Comparison of ENCODE assay signal across 13 cellular contexts in genomic region chr10:80137031-80137712, GRCh38. TPM values are rescaled to one million over a fixed set of nuclear protein-coding genes. Genes with fewer than 3 reads are reported as not detected.
DNase-seq lines count a peak whose midpoint lies in the region; ATAC-seq and TF ChIP-seq lines count a peak whose summit lies in the region.
"Had no signal": no experiment of that assay in that cellular context is flagged by ENCODE, and none has a peak within 500 bp of the region (broad histone marks: within the 10 kb centered on the region; RNA-seq: fewer than 3 reads in every experiment).

No MANE protein-coding gene starts in this region.

- H3K9me3 ChIP-seq in hepatocyte (ENCODE audit: low read depth): no peaks in the 10 kb centered on the region
- H3K9me3 ChIP-seq: Caco-2, prostate gland had no signal

- peaks cover 15% of the 10 kb centered on the region for H3K27me3 ChIP-seq in hepatocyte

- H4K20me1 ChIP-seq in hepatocyte (ENCODE audit: insufficient read depth, poor library complexity, severe bottlenecking): no peaks in the 10 kb centered on the region

- peak overlapping the region; percentile 98 for H3K27ac ChIP-seq in hepatocyte

- no peaks in the 10 kb centered on the region for H3K9me3 Mint-ChIP-seq in chondrocyte (ENCODE audit: low read depth)
- no peaks in the 10 kb centered on the region for H3K9me3 Mint-ChIP-seq in stimulated activated effector memory CD8-positive, alpha-beta T cell treated with anti-CD3 and anti-CD28 coated beads, Interleukin-12 subunit alpha, Interleukin-12 subunit beta, amount 100 ng/mL, for 72 hours

- H3K4me3 ChIP-seq in hepatocyte: no peak overlapping the region
- H3K4me3 ChIP-seq: GM12878, prostate gland had no signal

- H3K4me2 ChIP-seq in hepatocyte: peak overlapping the region; percentile 60

- peaks cover 19% of the 10 kb centered on the region for H3K36me3 Mint-ChIP-seq in chondrocyte (ENCODE audit: low read depth)
- peaks cover 9% of the 10 kb centered on the region for H3K36me3 Mint-ChIP-seq in stimulated activated effector memory CD8-positive, alpha-beta T cell treated with anti-CD3 and anti-CD28 coated beads, Interleukin-12 subunit alpha, Interleukin-12 subunit beta, amount 100 ng/mL, for 72 hours

- DNase-seq in GM04504 (ENCODE audit: low read depth): peak; percentile 68
- DNase-seq in chondrocyte (ENCODE audit: low spot score): peak; percentile 70
- DNase-seq in hepatocyte (ENCODE audit: low spot score): peak; percentile 61
- DNase-seq in stimulated activated effector memory CD8-positive, alpha-beta T cell treated with anti-CD3 and anti-CD28 coated beads, Interleukin-12 subunit alpha, Interleukin-12 subunit beta, amount 100 ng/mL, for 72 hours (ENCODE audit: low spot score in 2 of 2): no peak
- DNase-seq in activated gamma-delta T cell (lab: John Stamatoyannopoulos, UW): no peak
- DNase-seq in stimulated activated CD4-positive, alpha-beta T cell treated with anti-CD3 and anti-CD28 coated beads, Interleukin-4, amount 100 ng/mL, for 1 hour: no peak
- DNase-seq: Caco-2, PC-3 had no signal

- peaks cover 27% of the 10 kb centered on the region for H3K4me1 ChIP-seq in hepatocyte (ENCODE audit: insufficient read depth)
- H3K4me1 ChIP-seq: Caco-2, prostate gland had no signal

- TF ChIP-seq CTCF in chondrocyte (IDR thresholded peaks at IDR 0.05) (no peak), hepatocyte (IDR thresholded peaks at IDR 0.05; ENCODE audit: poor library complexity) (no peak)

- H3K4me3 Mint-ChIP-seq in chondrocyte (ENCODE audit: unreplicated experiment): no peak overlapping the region
- H3K4me3 Mint-ChIP-seq in stimulated activated effector memory CD8-positive, alpha-beta T cell treated with anti-CD3 and anti-CD28 coated beads, Interleukin-12 subunit alpha, Interleukin-12 subunit beta, amount 100 ng/mL, for 72 hours: no peak overlapping the region

- peak overlapping the region; percentile 94 for H3K27ac Mint-ChIP-seq in chondrocyte (ENCODE audit: unreplicated experiment)
- H3K27ac Mint-ChIP-seq in stimulated activated effector memory CD8-positive, alpha-beta T cell treated with anti-CD3 and anti-CD28 coated beads, Interleukin-12 subunit alpha, Interleukin-12 subunit beta, amount 100 ng/mL, for 72 hours: no peak overlapping the region

- H3K27me3 Mint-ChIP-seq in chondrocyte (ENCODE audit: low read depth): no peaks in the 10 kb centered on the region

- H3K9me2 ChIP-seq in hepatocyte (replicated peaks; ENCODE audit: insufficient read depth): no peaks in the 10 kb centered on the region

- peak; percentile 32 for ATAC-seq in stimulated activated effector memory CD8-positive, alpha-beta T cell treated with anti-CD3 and anti-CD28 coated beads, Interleukin-12 subunit alpha, Interleukin-12 subunit beta, amount 100 ng/mL, for 72 hours
- no peak for ATAC-seq in HG02885 (IDR thresholded peaks at IDR 0.05; ENCODE audit: poor library complexity, unreplicated experiment)
- ATAC-seq in HG02642 (IDR thresholded peaks at IDR 0.05; ENCODE audit: poor library complexity, unreplicated experiment): no peak
- ATAC-seq: GM12878, PC-3 had no signal

- H3K79me2 ChIP-seq in hepatocyte: peaks cover 8% of the 10 kb centered on the region

- H3K4me1 Mint-ChIP-seq in chondrocyte (ENCODE audit: low read depth): peaks cover 63% of the 10 kb centered on the region
- peaks cover 7% of the 10 kb centered on the region for H3K4me1 Mint-ChIP-seq in stimulated activated effector memory CD8-positive, alpha-beta T cell treated with anti-CD3 and anti-CD28 coated beads, Interleukin-12 subunit alpha, Interleukin-12 subunit beta, amount 100 ng/mL, for 72 hours

- no peaks in the 10 kb centered on the region for H3K36me3 ChIP-seq in hepatocyte (replicated peaks; ENCODE audit: insufficient read depth, low read depth)
- H3K36me3 ChIP-seq: prostate gland had no signal

- WGBS in hepatocyte (ENCODE audit: low lambda C conversion rate, missing lambda C conversion rate): 57% methylated on average over 11 of the region's 11 CpGs

- no peak overlapping the region for H2AFZ ChIP-seq in hepatocyte

RNA-seq across cellular contexts. Expression of gene PLAC9, which starts 4.6 kb away (rescaled TPM):
- total RNA-seq in chondrocyte (121 to 198 TPM (median 193 TPM) in 3 replicates), hepatocyte (11.4 and 14.8 TPM in 2 replicates)
- polyA plus RNA-seq in hepatocyte: 83.3 and 92.9 TPM in 2 replicates
- total RNA-seq: Caco-2, GM12878, kidney epithelial cell had no signal
- polyA plus RNA-seq: GM12878 had no signal

RNA-seq across cellular contexts. Expression of gene TMEM254, which starts 58.7 kb away (rescaled TPM):
- total RNA-seq in chondrocyte (18.2 to 19.6 TPM (median 18.9 TPM) in 3 replicates), hepatocyte (17.1 and 22.1 TPM in 2 replicates)
- 29.6 and 33.7 TPM in 2 replicates for polyA plus RNA-seq in hepatocyte

Comparison
In these comparisons a context has a peak if more than half of its experiments do, and no peak if none do; other contexts are left out.
1. DNase-seq: peak in GM04504 (single experiment), chondrocyte (single experiment) and hepatocyte (single experiment); none in stimulated activated effector memory CD8-positive, alpha-beta T cell treated with anti-CD3 and anti-CD28 coated beads, Interleukin-12 subunit alpha, Interleukin-12 subunit beta, amount 100 ng/mL, for 72 hours (0 of 2), activated gamma-delta T cell (single experiment) and stimulated activated CD4-positive, alpha-beta T cell treated with anti-CD3 and anti-CD28 coated beads, Interleukin-4, amount 100 ng/mL, for 1 hour (single experiment).